1 cellular context compared by ENCODE assay signal in the genomic region with DNA sequence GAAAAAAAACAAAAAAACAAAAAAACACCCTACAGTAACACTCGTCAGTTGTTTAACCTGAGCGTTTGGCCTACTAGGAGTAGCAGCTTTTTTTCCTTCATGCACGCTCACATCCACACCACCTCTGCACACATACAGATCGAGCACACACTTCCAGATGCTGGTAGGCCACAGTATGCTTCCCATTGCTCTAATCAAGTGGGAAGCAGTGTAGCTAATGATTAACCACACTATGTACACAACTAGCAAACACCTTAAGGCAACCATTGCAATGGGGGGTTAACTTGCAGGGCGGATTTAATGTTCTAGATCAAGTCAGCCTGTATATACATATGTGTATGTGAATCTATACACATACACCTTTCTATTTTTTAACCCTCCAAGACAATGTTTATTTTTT.
TF ChIP-seq lines count a peak whose summit lies in the region.

No MANE protein-coding gene starts in this region.

TF ChIP-seq in HepG2, 621 proteins besides CTCF, POLR2A, EP300 and RAD21 (continued from another document and continues in another):
- no peak for TF ChIP-seq ZNF660 (CRISPR knock-in tag; IDR thresholded peaks at IDR 0.05; ENCODE audit: borderline replicate concordance, low read depth)
- TF ChIP-seq STAG1 (CRISPR knock-in tag; IDR thresholded peaks at IDR 0.05): no peak; the same call in 1 of the 2 replicates
- TF ChIP-seq ZNF879 (CRISPR knock-in tag; IDR thresholded peaks at IDR 0.05): no peak
- TF ChIP-seq ZNF331 (CRISPR knock-in tag; IDR thresholded peaks at IDR 0.05): 0 out of 2 replicates have a peak, but pooled peaks have one; percentile 33
- TF ChIP-seq, protein P1, sequence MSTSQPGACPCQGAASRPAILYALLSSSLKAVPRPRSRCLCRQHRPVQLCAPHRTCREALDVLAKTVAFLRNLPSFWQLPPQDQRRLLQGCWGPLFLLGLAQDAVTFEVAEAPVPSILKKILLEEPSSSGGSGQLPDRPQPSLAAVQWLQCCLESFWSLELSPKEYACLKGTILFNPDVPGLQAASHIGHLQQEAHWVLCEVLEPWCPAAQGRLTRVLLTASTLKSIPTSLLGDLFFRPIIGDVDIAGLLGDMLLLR (CRISPR knock-in tag; IDR thresholded peaks at IDR 0.05): no peak
- TF ChIP-seq RFX3 (CRISPR knock-in tag; IDR thresholded peaks at IDR 0.05): no peak
- no peak for TF ChIP-seq ZFP36L1 (CRISPR knock-in tag; IDR thresholded peaks at IDR 0.05)
- TF ChIP-seq, protein P2, sequence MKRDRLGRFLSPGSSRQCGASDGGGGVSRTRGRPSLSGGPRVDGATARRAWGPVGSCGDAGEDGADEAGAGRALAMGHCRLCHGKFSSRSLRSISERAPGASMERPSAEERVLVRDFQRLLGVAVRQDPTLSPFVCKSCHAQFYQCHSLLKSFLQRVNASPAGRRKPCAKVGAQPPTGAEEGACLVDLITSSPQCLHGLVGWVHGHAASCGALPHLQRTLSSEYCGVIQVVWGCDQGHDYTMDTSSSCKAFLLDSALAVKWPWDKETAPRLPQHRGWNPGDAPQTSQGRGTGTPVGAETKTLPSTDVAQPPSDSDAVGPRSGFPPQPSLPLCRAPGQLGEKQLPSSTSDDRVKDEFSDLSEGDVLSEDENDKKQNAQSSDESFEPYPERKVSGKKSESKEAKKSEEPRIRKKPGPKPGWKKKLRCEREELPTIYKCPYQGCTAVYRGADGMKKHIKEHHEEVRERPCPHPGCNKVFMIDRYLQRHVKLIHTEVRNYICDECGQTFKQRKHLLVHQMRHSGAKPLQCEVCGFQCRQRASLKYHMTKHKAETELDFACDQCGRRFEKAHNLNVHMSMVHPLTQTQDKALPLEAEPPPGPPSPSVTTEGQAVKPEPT (CRISPR knock-in tag; IDR thresholded peaks at IDR 0.05; ENCODE audit: low read depth): no peak
- TF ChIP-seq BHLHE40 (IDR thresholded peaks at IDR 0.05; ENCODE audit: low read length): no peak
- TF ChIP-seq ZNF558 (CRISPR knock-in tag; IDR thresholded peaks at IDR 0.05; ENCODE audit: borderline replicate concordance): no peak
- no peak for TF ChIP-seq RFX1 (IDR thresholded peaks at IDR 0.05)
- TF ChIP-seq PLRG1 (conservative IDR thresholded peaks at IDR 0.05): no peak
- TF ChIP-seq ZNF629 (CRISPR knock-in tag; conservative IDR thresholded peaks at IDR 0.05): 0 out of 2 replicates have a peak, but pooled peaks have one; percentile 30
- TF ChIP-seq RXRB (CRISPR knock-in tag; IDR thresholded peaks at IDR 0.05; ENCODE audit: borderline replicate concordance): peak; percentile 23; the same call in 1 of the 2 replicates
- no peak for TF ChIP-seq YEATS2 (CRISPR knock-in tag; IDR thresholded peaks at IDR 0.05; ENCODE audit: borderline replicate concordance)
- TF ChIP-seq, protein P3, sequence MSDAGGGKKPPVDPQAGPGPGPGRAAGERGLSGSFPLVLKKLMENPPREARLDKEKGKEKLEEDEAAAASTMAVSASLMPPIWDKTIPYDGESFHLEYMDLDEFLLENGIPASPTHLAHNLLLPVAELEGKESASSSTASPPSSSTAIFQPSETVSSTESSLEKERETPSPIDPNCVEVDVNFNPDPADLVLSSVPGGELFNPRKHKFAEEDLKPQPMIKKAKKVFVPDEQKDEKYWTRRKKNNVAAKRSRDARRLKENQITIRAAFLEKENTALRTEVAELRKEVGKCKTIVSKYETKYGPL (CRISPR knock-in tag; IDR thresholded peaks at IDR 0.05): no peak
- TF ChIP-seq ZNF34 (CRISPR knock-in tag; IDR thresholded peaks at IDR 0.05; ENCODE audit: borderline replicate concordance): no peak
- no peak for TF ChIP-seq HOXA7 (CRISPR knock-in tag; IDR thresholded peaks at IDR 0.05)
- no peak for TF ChIP-seq KAT2B (IDR thresholded peaks at IDR 0.05; ENCODE audit: borderline replicate concordance, low read depth, low read length)
- no peak for TF ChIP-seq NCOA2 (CRISPR knock-in tag; IDR thresholded peaks at IDR 0.05)
- TF ChIP-seq ZNF589 (CRISPR knock-in tag; conservative IDR thresholded peaks at IDR 0.05): no peak
- TF ChIP-seq, protein P4, sequence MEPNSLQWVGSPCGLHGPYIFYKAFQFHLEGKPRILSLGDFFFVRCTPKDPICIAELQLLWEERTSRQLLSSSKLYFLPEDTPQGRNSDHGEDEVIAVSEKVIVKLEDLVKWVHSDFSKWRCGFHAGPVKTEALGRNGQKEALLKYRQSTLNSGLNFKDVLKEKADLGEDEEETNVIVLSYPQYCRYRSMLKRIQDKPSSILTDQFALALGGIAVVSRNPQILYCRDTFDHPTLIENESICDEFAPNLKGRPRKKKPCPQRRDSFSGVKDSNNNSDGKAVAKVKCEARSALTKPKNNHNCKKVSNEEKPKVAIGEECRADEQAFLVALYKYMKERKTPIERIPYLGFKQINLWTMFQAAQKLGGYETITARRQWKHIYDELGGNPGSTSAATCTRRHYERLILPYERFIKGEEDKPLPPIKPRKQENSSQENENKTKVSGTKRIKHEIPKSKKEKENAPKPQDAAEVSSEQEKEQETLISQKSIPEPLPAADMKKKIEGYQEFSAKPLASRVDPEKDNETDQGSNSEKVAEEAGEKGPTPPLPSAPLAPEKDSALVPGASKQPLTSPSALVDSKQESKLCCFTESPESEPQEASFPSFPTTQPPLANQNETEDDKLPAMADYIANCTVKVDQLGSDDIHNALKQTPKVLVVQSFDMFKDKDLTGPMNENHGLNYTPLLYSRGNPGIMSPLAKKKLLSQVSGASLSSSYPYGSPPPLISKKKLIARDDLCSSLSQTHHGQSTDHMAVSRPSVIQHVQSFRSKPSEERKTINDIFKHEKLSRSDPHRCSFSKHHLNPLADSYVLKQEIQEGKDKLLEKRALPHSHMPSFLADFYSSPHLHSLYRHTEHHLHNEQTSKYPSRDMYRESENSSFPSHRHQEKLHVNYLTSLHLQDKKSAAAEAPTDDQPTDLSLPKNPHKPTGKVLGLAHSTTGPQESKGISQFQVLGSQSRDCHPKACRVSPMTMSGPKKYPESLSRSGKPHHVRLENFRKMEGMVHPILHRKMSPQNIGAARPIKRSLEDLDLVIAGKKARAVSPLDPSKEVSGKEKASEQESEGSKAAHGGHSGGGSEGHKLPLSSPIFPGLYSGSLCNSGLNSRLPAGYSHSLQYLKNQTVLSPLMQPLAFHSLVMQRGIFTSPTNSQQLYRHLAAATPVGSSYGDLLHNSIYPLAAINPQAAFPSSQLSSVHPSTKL (CRISPR knock-in tag; IDR thresholded peaks at IDR 0.05): peak; percentile 52; the same call in 1 of the 2 replicates
- TF ChIP-seq, protein P5, sequence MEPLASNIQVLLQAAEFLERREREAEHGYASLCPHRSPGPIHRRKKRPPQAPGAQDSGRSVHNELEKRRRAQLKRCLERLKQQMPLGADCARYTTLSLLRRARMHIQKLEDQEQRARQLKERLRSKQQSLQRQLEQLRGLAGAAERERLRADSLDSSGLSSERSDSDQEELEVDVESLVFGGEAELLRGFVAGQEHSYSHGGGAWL (CRISPR knock-in tag; IDR thresholded peaks at IDR 0.05): no peak
- no peak for TF ChIP-seq ZMYM3 (CRISPR knock-in tag; IDR thresholded peaks at IDR 0.05)
- TF ChIP-seq, protein P6, sequence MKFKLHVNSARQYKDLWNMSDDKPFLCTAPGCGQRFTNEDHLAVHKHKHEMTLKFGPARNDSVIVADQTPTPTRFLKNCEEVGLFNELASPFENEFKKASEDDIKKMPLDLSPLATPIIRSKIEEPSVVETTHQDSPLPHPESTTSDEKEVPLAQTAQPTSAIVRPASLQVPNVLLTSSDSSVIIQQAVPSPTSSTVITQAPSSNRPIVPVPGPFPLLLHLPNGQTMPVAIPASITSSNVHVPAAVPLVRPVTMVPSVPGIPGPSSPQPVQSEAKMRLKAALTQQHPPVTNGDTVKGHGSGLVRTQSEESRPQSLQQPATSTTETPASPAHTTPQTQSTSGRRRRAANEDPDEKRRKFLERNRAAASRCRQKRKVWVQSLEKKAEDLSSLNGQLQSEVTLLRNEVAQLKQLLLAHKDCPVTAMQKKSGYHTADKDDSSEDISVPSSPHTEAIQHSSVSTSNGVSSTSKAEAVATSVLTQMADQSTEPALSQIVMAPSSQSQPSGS (CRISPR knock-in tag; IDR thresholded peaks at IDR 0.05): no peak
- TF ChIP-seq, protein P7, sequence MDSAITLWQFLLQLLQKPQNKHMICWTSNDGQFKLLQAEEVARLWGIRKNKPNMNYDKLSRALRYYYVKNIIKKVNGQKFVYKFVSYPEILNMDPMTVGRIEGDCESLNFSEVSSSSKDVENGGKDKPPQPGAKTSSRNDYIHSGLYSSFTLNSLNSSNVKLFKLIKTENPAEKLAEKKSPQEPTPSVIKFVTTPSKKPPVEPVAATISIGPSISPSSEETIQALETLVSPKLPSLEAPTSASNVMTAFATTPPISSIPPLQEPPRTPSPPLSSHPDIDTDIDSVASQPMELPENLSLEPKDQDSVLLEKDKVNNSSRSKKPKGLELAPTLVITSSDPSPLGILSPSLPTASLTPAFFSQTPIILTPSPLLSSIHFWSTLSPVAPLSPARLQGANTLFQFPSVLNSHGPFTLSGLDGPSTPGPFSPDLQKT (CRISPR knock-in tag; IDR thresholded peaks at IDR 0.05; ENCODE audit: borderline replicate concordance): no peak
- TF ChIP-seq, protein P8, sequence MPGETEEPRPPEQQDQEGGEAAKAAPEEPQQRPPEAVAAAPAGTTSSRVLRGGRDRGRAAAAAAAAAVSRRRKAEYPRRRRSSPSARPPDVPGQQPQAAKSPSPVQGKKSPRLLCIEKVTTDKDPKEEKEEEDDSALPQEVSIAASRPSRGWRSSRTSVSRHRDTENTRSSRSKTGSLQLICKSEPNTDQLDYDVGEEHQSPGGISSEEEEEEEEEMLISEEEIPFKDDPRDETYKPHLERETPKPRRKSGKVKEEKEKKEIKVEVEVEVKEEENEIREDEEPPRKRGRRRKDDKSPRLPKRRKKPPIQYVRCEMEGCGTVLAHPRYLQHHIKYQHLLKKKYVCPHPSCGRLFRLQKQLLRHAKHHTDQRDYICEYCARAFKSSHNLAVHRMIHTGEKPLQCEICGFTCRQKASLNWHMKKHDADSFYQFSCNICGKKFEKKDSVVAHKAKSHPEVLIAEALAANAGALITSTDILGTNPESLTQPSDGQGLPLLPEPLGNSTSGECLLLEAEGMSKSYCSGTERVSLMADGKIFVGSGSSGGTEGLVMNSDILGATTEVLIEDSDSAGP (CRISPR knock-in tag; IDR thresholded peaks at IDR 0.05; ENCODE audit: borderline replicate concordance): no peak
- 0 out of 2 replicates have a peak, but pooled peaks have one; percentile 23 for TF ChIP-seq FOSL2 (CRISPR knock-in tag; IDR thresholded peaks at IDR 0.05)
- TF ChIP-seq, protein P9, sequence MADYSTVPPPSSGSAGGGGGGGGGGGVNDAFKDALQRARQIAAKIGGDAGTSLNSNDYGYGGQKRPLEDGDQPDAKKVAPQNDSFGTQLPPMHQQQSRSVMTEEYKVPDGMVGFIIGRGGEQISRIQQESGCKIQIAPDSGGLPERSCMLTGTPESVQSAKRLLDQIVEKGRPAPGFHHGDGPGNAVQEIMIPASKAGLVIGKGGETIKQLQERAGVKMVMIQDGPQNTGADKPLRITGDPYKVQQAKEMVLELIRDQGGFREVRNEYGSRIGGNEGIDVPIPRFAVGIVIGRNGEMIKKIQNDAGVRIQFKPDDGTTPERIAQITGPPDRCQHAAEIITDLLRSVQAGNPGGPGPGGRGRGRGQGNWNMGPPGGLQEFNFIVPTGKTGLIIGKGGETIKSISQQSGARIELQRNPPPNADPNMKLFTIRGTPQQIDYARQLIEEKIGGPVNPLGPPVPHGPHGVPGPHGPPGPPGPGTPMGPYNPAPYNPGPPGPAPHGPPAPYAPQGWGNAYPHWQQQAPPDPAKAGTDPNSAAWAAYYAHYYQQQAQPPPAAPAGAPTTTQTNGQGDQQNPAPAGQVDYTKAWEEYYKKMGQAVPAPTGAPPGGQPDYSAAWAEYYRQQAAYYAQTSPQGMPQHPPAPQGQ (CRISPR knock-in tag; IDR thresholded peaks at IDR 0.05; ENCODE audit: borderline replicate concordance): no peak
- TF ChIP-seq NRL (CRISPR knock-in tag; IDR thresholded peaks at IDR 0.05; ENCODE audit: borderline replicate concordance): no peak
- no peak for TF ChIP-seq KDM4B (CRISPR knock-in tag; IDR thresholded peaks at IDR 0.05)
- TF ChIP-seq ZFYVE20 (CRISPR knock-in tag; IDR thresholded peaks at IDR 0.05; ENCODE audit: borderline replicate concordance, low read depth): no peak
- no peak for TF ChIP-seq ZNF205 (CRISPR knock-in tag; IDR thresholded peaks at IDR 0.05)
- TF ChIP-seq NFIB (CRISPR knock-in tag; IDR thresholded peaks at IDR 0.05; ENCODE audit: borderline replicate concordance): no peak
- TF ChIP-seq, protein P10, sequence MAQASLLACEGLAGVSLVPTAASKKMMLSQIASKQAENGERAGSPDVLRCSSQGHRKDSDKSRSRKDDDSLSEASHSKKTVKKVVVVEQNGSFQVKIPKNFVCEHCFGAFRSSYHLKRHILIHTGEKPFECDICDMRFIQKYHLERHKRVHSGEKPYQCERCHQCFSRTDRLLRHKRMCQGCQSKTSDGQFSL (CRISPR knock-in tag; IDR thresholded peaks at IDR 0.05): no peak
- 0 out of 2 replicates have a peak, but pooled peaks have one; percentile 21 for TF ChIP-seq FOXK1 (CRISPR knock-in tag; IDR thresholded peaks at IDR 0.05; ENCODE audit: borderline replicate concordance, low read depth)
- no peak for TF ChIP-seq ZNF776 (CRISPR knock-in tag; IDR thresholded peaks at IDR 0.05)
- TF ChIP-seq ZNF703 (CRISPR knock-in tag; IDR thresholded peaks at IDR 0.05; ENCODE audit: borderline replicate concordance): no peak
- no peak for TF ChIP-seq FLYWCH1 (CRISPR knock-in tag; IDR thresholded peaks at IDR 0.05)
- TF ChIP-seq, protein P11, sequence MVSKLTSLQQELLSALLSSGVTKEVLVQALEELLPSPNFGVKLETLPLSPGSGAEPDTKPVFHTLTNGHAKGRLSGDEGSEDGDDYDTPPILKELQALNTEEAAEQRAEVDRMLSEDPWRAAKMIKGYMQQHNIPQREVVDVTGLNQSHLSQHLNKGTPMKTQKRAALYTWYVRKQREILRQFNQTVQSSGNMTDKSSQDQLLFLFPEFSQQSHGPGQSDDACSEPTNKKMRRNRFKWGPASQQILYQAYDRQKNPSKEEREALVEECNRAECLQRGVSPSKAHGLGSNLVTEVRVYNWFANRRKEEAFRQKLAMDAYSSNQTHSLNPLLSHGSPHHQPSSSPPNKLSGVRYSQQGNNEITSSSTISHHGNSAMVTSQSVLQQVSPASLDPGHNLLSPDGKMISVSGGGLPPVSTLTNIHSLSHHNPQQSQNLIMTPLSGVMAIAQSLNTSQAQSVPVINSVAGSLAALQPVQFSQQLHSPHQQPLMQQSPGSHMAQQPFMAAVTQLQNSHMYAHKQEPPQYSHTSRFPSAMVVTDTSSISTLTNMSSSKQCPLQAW (CRISPR knock-in tag; IDR thresholded peaks at IDR 0.05): peak; percentile 80
- TF ChIP-seq, protein P12, sequence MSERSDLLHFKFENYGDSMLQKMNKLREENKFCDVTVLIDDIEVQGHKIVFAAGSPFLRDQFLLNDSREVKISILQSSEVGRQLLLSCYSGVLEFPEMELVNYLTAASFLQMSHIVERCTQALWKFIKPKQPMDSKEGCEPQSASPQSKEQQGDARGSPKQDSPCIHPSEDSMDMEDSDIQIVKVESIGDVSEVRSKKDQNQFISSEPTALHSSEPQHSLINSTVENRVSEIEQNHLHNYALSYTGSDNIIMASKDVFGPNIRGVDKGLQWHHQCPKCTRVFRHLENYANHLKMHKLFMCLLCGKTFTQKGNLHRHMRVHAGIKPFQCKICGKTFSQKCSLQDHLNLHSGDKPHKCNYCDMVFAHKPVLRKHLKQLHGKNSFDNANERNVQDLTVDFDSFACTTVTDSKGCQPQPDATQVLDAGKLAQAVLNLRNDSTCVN (CRISPR knock-in tag; IDR thresholded peaks at IDR 0.05; ENCODE audit: borderline replicate concordance): no peak
- TF ChIP-seq MLLT10 (CRISPR knock-in tag; IDR thresholded peaks at IDR 0.05): no peak
